ENCODE assay signal across 26 cellular contexts in genomic region chr2:69968609-69969008, GRCh38. TPM values are rescaled to one million over a fixed set of nuclear protein-coding genes. Genes with fewer than 3 reads are reported as not detected.
DNase-seq lines count a peak whose midpoint lies in the region; ATAC-seq, FAIRE-seq and TF ChIP-seq lines count a peak whose summit lies in the region.
"Had no signal": no experiment of that assay in that cellular context is flagged by ENCODE, and none has a peak within 500 bp of the region (broad histone marks: within the 10 kb centered on the region; RNA-seq: fewer than 3 reads in every experiment).

No MANE protein-coding gene starts in this region.

- no peak overlapping the region for H3K4me3 Mint-ChIP-seq in naive thymus-derived CD4-positive, alpha-beta T cell
- H3K4me3 Mint-ChIP-seq: B cell; CD4-positive, alpha-beta T cell; CD8-positive, alpha-beta T cell had no signal

- H2BK12ac ChIP-seq in neuronal stem cell (ENCODE audit: low read length) = no peak overlapping the region

- peaks cover 0 to 4% (median 0%) of the 10 kb centered on the region in 5 donors for H3K36me3 Mint-ChIP-seq in naive thymus-derived CD4-positive, alpha-beta T cell
- H3K36me3 Mint-ChIP-seq: CD8-positive, alpha-beta T cell had no signal

- TF ChIP-seq CTCF in HEK293 (tag by site-specific recombination; IDR thresholded peaks at IDR 0.05) (no peak), kidney (IDR thresholded peaks at IDR 0.05; ENCODE audit: borderline replicate concordance, extremely low read depth, insufficient read depth) (no peak), GM10248 (IDR thresholded peaks at IDR 0.05; ENCODE audit: control extremely low read depth, extremely low read depth, low read depth, missing control alignments) (no peak)

- no peak overlapping the region for H3K14ac ChIP-seq in neuronal stem cell (ENCODE audit: low read length)

- no peak overlapping the region for H3K27ac Mint-ChIP-seq in naive thymus-derived CD4-positive, alpha-beta T cell
- H3K27ac Mint-ChIP-seq: B cell; CD4-positive, alpha-beta T cell; CD8-positive, alpha-beta T cell had no signal

- H3K4me3 ChIP-seq in HEK293 (ENCODE audit: low read depth, low read length) (no peak overlapping the region), kidney (ENCODE audit: low read length in 2 of 2) (no peak overlapping the region), neuronal stem cell (ENCODE audit: low read length in 2 of 2) (no peak overlapping the region)
- H3K4me3 ChIP-seq in naive thymus-derived CD4-positive, alpha-beta T cell (ENCODE audit: low read length) = no peak overlapping the region
- H3K4me3 ChIP-seq: A549; BLaER1 treated with 17β-estradiol and CSF1 and Interleukin-3, amounts not matched to agents 10 nM and 100 nM had no signal

- DNase-seq in kidney = peak; percentile 59
- no peak for DNase-seq in neuronal stem cell (ENCODE audit: low spot score)
- peak; percentile 55 for DNase-seq in posterior vena cava (ENCODE audit: low spot score)
- DNase-seq in naive thymus-derived CD4-positive, alpha-beta T cell = no peak
- no peak for DNase-seq in GM10248 (ENCODE audit: extremely low spot score)
- no peak for DNase-seq in 8988T
- no peak for DNase-seq in nucleus accumbens (lab: John Stamatoyannopoulos, UW)
- DNase-seq: AML-193; Caco-2; Calu3; CD4-positive, alpha-beta T cell; CD8-positive, alpha-beta T cell; DMS153; DMS53; DMS79; DND-41; EL; GDM1 had no signal

- H3K36me3 ChIP-seq in HEK293 (ENCODE audit: control insufficient read depth in 2 of 2, insufficient read depth in 1 of 2, low read length in 2 of 2) (no peaks in the 10 kb centered on the region), kidney (ENCODE audit: control insufficient read depth in 1 of 2, insufficient read depth in 2 of 2, low read length in 2 of 2) (no peaks in the 10 kb centered on the region), neuronal stem cell (replicated peaks in 1 of 2; ENCODE audit: control insufficient read depth in 2 of 2, insufficient read depth in 2 of 2, low read length in 2 of 2) (no peaks in the 10 kb centered on the region)
- no peaks in the 10 kb centered on the region for H3K36me3 ChIP-seq in naive thymus-derived CD4-positive, alpha-beta T cell (ENCODE audit: control insufficient read depth in 2 of 3, insufficient read depth in 3 of 3, low read length in 3 of 3)
- H3K36me3 ChIP-seq: BLaER1 treated with 17β-estradiol and CSF1 and Interleukin-3, amounts not matched to agents 10 nM and 100 nM had no signal

- peaks cover 1% of the 10 kb centered on the region for H3K79me1 ChIP-seq in neuronal stem cell (ENCODE audit: low read depth, low read length)

- no peak overlapping the region for H3K4ac ChIP-seq in neuronal stem cell (ENCODE audit: low read length)

- POLR2A ChIA-PET in HEK293 (lab: Yijun Ruan, JAX) = interaction anchor here (0.6 kb wide), 1 partner anchor 19 kb away, joined by 3 read pairs; no protein-coding TSS in a partner anchor
- POLR2A ChIA-PET in naive thymus-derived CD4-positive, alpha-beta T cell (lab: Charles Lee) = no interaction called here
- POLR2A ChIA-PET in GM10248 (lab: Yijun Ruan, JAX) = no interaction called here

- no peak overlapping the region for H3K4me2 ChIP-seq in neuronal stem cell (ENCODE audit: insufficient read depth, low read length, poor library complexity, severe bottlenecking)
- H3K4me2 ChIP-seq: A549; BLaER1 treated with 17β-estradiol and CSF1 and Interleukin-3, amounts not matched to agents 10 nM and 100 nM had no signal

- H3K4me1 Mint-ChIP-seq in naive thymus-derived CD4-positive, alpha-beta T cell = peaks cover 4 to 11% (median 5%) of the 10 kb centered on the region in 7 donors
- H3K4me1 Mint-ChIP-seq: B cell had no signal

- peaks cover 0 to 5% (median 0%) of the 10 kb centered on the region in 5 donors for H3K27me3 Mint-ChIP-seq in naive thymus-derived CD4-positive, alpha-beta T cell
- H3K27me3 Mint-ChIP-seq: B cell; CD4-positive, alpha-beta T cell had no signal

- H3K27me3 ChIP-seq in neuronal stem cell (ENCODE audit: control insufficient read depth in 3 of 3, insufficient read depth in 3 of 3, low read depth in 1 of 3, low read length in 3 of 3) = peaks cover 0 to 2% (median 0%) of the 10 kb centered on the region in 3 experiments
- H3K27me3 ChIP-seq in naive thymus-derived CD4-positive, alpha-beta T cell (ENCODE audit: control insufficient read depth in 2 of 2, insufficient read depth in 2 of 2, low read length in 2 of 2) = no peaks in the 10 kb centered on the region
- H3K27me3 ChIP-seq: BLaER1 treated with 17β-estradiol and CSF1 and Interleukin-3, amounts not matched to agents 10 nM and 100 nM had no signal

- no CpG with 5 or more reads among the region's 10 CpGs for WGBS in neuronal stem cell (ENCODE audit: extremely low coverage in 2 of 2, insufficient read length in 2 of 2, insufficient replicate concordance in 1 of 2), 2 donors

- no peaks in the 10 kb centered on the region for H3K9me3 ChIP-seq in HEK293 (ENCODE audit: control insufficient read depth, insufficient read depth, low read depth, low read length)
- no peaks in the 10 kb centered on the region for H3K9me3 ChIP-seq in kidney (ENCODE audit: control insufficient read depth in 1 of 2, low read length in 2 of 2)
- peaks cover 0 to 2% of the 10 kb centered on the region in 2 donors for H3K9me3 ChIP-seq in neuronal stem cell (replicated peaks in 1 of 2; ENCODE audit: control insufficient read depth in 2 of 2, insufficient read depth in 1 of 2, low read depth in 1 of 2, low read length in 2 of 2)
- H3K9me3 ChIP-seq in naive thymus-derived CD4-positive, alpha-beta T cell (ENCODE audit: control insufficient read depth in 2 of 3, low read length in 3 of 3) = no peaks in the 10 kb centered on the region
- H3K9me3 ChIP-seq: A549; BLaER1 treated with 17β-estradiol and CSF1 and Interleukin-3, amounts not matched to agents 10 nM and 100 nM; Caco-2 had no signal

- H3K4me1 ChIP-seq in HEK293 (ENCODE audit: control insufficient read depth, insufficient read depth, low read length) = no peaks in the 10 kb centered on the region
- peaks cover 2 to 3% of the 10 kb centered on the region in 2 donors for H3K4me1 ChIP-seq in kidney (ENCODE audit: control insufficient read depth in 1 of 2, insufficient read depth in 1 of 2, low read depth in 1 of 2, low read length in 2 of 2)
- peaks cover 5 to 6% of the 10 kb centered on the region in 2 donors for H3K4me1 ChIP-seq in neuronal stem cell (ENCODE audit: control insufficient read depth in 2 of 2, insufficient read depth in 1 of 2, low read depth in 1 of 2, low read length in 2 of 2)
- no peaks in the 10 kb centered on the region for H3K4me1 ChIP-seq in naive thymus-derived CD4-positive, alpha-beta T cell (ENCODE audit: control insufficient read depth in 2 of 2, insufficient read depth in 2 of 2, low read length in 2 of 2)
- H3K4me1 ChIP-seq: A549 had no signal

- H2BK120ac ChIP-seq in neuronal stem cell (ENCODE audit: low read depth, low read length) = no peak overlapping the region

- H3K27ac ChIP-seq in HEK293 (ENCODE audit: extremely low read depth, low read depth, low read length) (no peak overlapping the region), kidney (ENCODE audit: low read depth in 2 of 2, low read length in 2 of 2) (no peak overlapping the region), neuronal stem cell (replicated peaks; ENCODE audit: low read length) (no peak overlapping the region)
- no peak overlapping the region for H3K27ac ChIP-seq in naive thymus-derived CD4-positive, alpha-beta T cell (ENCODE audit: low read depth, low read length)
- H3K27ac ChIP-seq: A549; BLaER1 treated with 17β-estradiol and CSF1 and Interleukin-3, amounts not matched to agents 10 nM and 100 nM; C4-2B had no signal

- no peak for FAIRE-seq in kidney (lab: Jason Lieb, UNC)
- FAIRE-seq: A549, D721Med, GM12891, GM19239 had no signal

- H3K9ac ChIP-seq in kidney (ENCODE audit: low read length in 2 of 2) (no peak overlapping the region), neuronal stem cell (ENCODE audit: low read depth, low read length, poor library complexity) (no peak overlapping the region)
- H3K9ac ChIP-seq: BLaER1 treated with 17β-estradiol and CSF1 and Interleukin-3, amounts not matched to agents 10 nM and 100 nM had no signal

- no peaks in the 10 kb centered on the region for H3K9me3 Mint-ChIP-seq in naive thymus-derived CD4-positive, alpha-beta T cell
- H3K9me3 Mint-ChIP-seq: CD4-positive, alpha-beta T cell; CD8-positive, alpha-beta T cell had no signal

- H2BK15ac ChIP-seq in neuronal stem cell (ENCODE audit: low read length) = no peak overlapping the region

- no peak overlapping the region for H2AFZ ChIP-seq in neuronal stem cell (ENCODE audit: low read length)

- H4K91ac ChIP-seq in neuronal stem cell (ENCODE audit: low read depth, low read length, poor library complexity) = no peak overlapping the region

- no peak for ATAC-seq in naive thymus-derived CD4-positive, alpha-beta T cell
- ATAC-seq: CD8-positive, alpha-beta T cell had no signal

- no peak overlapping the region for H3K18ac ChIP-seq in neuronal stem cell (ENCODE audit: low read length)

- intact Hi-C loops in kidney (cut with DNase I) (no loop called here), posterior vena cava (cut with DNase I) (no loop called here)
- intact Hi-C loops in naive thymus-derived CD4-positive, alpha-beta T cell (cut with micrococcal nuclease) = no loop called here

- CTCF ChIA-PET in HEK293 (lab: Yijun Ruan, JAX) (no interaction called here), GM10248 (lab: Yijun Ruan, JAX) (no interaction called here)
- CTCF ChIA-PET in naive thymus-derived CD4-positive, alpha-beta T cell (lab: Charles Lee) = interaction anchor here (0.6 kb wide), 1 partner anchor 493 kb away, joined by 3 read pairs; no protein-coding TSS in a partner anchor

- H2BK5ac ChIP-seq in neuronal stem cell (ENCODE audit: low read length) = no peak overlapping the region

- H2AK5ac ChIP-seq in neuronal stem cell (ENCODE audit: low read depth, low read length) = no peak overlapping the region

- peak overlapping the region; percentile 27 for H3K23ac ChIP-seq in neuronal stem cell (ENCODE audit: low read depth, low read length, poor library complexity)

- H4K8ac ChIP-seq in neuronal stem cell (ENCODE audit: low read depth, low read length) = no peak overlapping the region

TF ChIP-seq in HEK293, 187 proteins besides CTCF, POLR2A, EP300 and RAD21 (continues in another document):
- TF ChIP-seq ZNF341 (tag by site-specific recombination; IDR thresholded peaks at IDR 0.05; ENCODE audit: low read depth) = peak; percentile 53

RNA-seq across cellular contexts. Expression of gene ASPRV1, which starts 7.2 kb away (rescaled TPM):
- total RNA-seq in kidney = 1.6 TPM
- 2.1 TPM for polyA plus RNA-seq in kidney (ENCODE audit: insufficient read depth, low read depth, low replicate concordance)
- polyA plus RNA-seq in neuronal stem cell (2013, experiment 1 of 2) = 0.54 TPM
- 0.75 TPM for polyA plus RNA-seq in neuronal stem cell (2013, experiment 2 of 2)
- total RNA-seq in posterior vena cava = 1 to 10 TPM in 1 of 2 donors, under 1 TPM in 1; 1.00 to 1.7 TPM
- 1 to 10 TPM; 1.7 to 2.9 (median 2.3) TPM for total RNA-seq in naive thymus-derived CD4-positive, alpha-beta T cell
- 1 to 10 TPM in 1 of 2 donors, under 1 TPM in 1; 0.91 to 1.2 TPM for polyA plus RNA-seq in naive thymus-derived CD4-positive, alpha-beta T cell

RNA-seq across cellular contexts. Expression of gene MXD1, which starts 53.7 kb away (rescaled TPM):
- total RNA-seq in kidney (13.3 TPM), posterior vena cava (10 to 100 TPM; 14.9 to 20.7 TPM)
- polyA plus RNA-seq in kidney (ENCODE audit: insufficient read depth, low read depth, low replicate concordance) = 4.9 TPM
- polyA plus RNA-seq in neuronal stem cell (2013, experiment 1 of 2) = 6.9 TPM
- polyA plus RNA-seq in neuronal stem cell (2013, experiment 2 of 2) = 6.8 TPM
- total RNA-seq in naive thymus-derived CD4-positive, alpha-beta T cell = 100 to 1,000 TPM in 1 of 5 experiments, 10 to 100 TPM in 4; 15.1 to 112 (median 22.9) TPM
- polyA plus RNA-seq in naive thymus-derived CD4-positive, alpha-beta T cell = 10 to 100 TPM in 1 of 2 donors, 1 to 10 TPM in 1; 7.0 to 10.6 TPM

Comparison
In these comparisons a context has a peak if more than half of its experiments do, and no peak if none do; other contexts are left out.
1. DNase-seq: peak in kidney (single experiment) and posterior vena cava (single experiment); none in neuronal stem cell (single experiment), naive thymus-derived CD4-positive, alpha-beta T cell (0 of 9), GM10248 (single experiment), 8988T (single experiment) and nucleus accumbens (0 of 56).